Comparison of ENCODE assay signal across 8 cellular contexts in the genomic region with DNA sequence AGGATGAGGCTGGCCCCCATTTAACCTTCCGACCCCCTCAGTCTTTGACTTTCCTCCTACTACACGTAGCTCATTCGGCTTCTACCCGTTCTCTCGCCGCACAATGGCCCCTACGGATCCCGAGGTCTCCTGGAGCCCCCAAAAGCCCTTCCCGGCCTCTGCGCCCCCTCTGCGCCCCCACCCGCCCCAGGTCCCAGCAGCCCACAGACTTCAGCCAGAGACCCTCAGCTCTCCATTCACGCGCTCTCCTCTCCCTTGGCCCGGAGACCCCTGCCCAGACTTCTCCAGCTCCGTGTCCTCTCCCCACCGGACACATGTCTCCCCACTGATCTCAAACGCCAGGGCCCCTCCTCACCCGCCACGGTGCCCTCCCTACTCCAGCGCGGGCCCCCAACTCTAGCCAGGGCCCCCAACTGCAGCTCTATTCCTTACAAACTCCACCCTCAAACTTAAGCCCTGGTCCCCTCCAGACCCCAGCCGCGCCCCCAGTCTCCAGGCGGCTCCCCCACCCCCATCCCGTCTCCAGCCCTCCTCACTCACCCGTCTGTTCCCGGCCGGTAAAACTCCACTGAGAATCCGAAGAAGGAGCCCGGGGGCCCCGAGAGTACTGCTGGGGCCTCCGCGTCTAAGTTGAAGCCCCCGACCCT. TPM values are rescaled to one million over a fixed set of nuclear protein-coding genes. Genes with fewer than 3 reads are reported as not detected.
DNase-seq lines count a peak whose midpoint lies in the region; ATAC-seq and TF ChIP-seq lines count a peak whose summit lies in the region.
"Had no signal": no experiment of that assay in that cellular context is flagged by ENCODE, and none has a peak within 500 bp of the region (broad histone marks: within the 10 kb centered on the region; RNA-seq: fewer than 3 reads in every experiment).

No MANE protein-coding gene starts in this region.

- H3K27me3 ChIP-seq in left lung (no peaks in the 10 kb centered on the region), subcutaneous abdominal adipose tissue (ENCODE audit: control insufficient read depth in 5 of 5, insufficient read depth in 4 of 5, low read length in 5 of 5) (peaks cover 0 to 6% (median 0%) of the 10 kb centered on the region in 5 donors)

- DNase-seq in HuH-7.5 (ENCODE audit: low spot score) (peak; percentile 59), astrocyte of the spinal cord (ENCODE audit: low read depth, low spot score) (no peak), left lung (no peak), epidermal melanocyte (ENCODE audit: insufficient read length, low spot score) (no peak), nucleus accumbens (lab: John Stamatoyannopoulos, UW) (no peak), NOMO-1 treated with dmso at 0.1 percent for 144 hours (lab: John Stamatoyannopoulos, UW; ENCODE audit: unreplicated experiment) (no peak)

- H3K4me3 ChIP-seq in astrocyte of the spinal cord (ENCODE audit: low read depth, low read length) = peak overlapping the region; percentile 94
- peak overlapping the region; percentile 68 to 82 for H3K4me3 ChIP-seq in left lung
- H3K4me3 ChIP-seq in subcutaneous abdominal adipose tissue (ENCODE audit: low read depth in 1 of 5, low read length in 5 of 5) = peak overlapping the region; percentile 74 to 91 (median 85)

- peak overlapping the region; percentile 56 to 88 (median 86) for H3K9ac ChIP-seq in subcutaneous abdominal adipose tissue (ENCODE audit: low read length in 5 of 5)

- H3K36me3 ChIP-seq in left lung (no peaks in the 10 kb centered on the region), subcutaneous abdominal adipose tissue (ENCODE audit: control insufficient read depth in 5 of 5, insufficient read depth in 5 of 5, low read length in 5 of 5) (no peaks in the 10 kb centered on the region)

- TF ChIP-seq CTCF in astrocyte of the spinal cord (IDR thresholded peaks at IDR 0.05; ENCODE audit: low read depth, low read length) (no peak), left lung (IDR thresholded peaks at IDR 0.05) (no peak)

- H3K9me3 ChIP-seq in left lung (no peaks in the 10 kb centered on the region), subcutaneous abdominal adipose tissue (ENCODE audit: control insufficient read depth in 5 of 5, low read length in 5 of 5) (no peaks in the 10 kb centered on the region)

- ATAC-seq in left lung = peak; percentile 2

- H3K27ac ChIP-seq in left lung = peak overlapping the region; percentile 87
- peak overlapping the region; percentile 92 for H3K27ac ChIP-seq in subcutaneous abdominal adipose tissue (ENCODE audit: low read depth, low read length)

- H3K4me1 ChIP-seq in left lung (peaks cover 12 to 83% of the 10 kb centered on the region in 2 donors), subcutaneous abdominal adipose tissue (ENCODE audit: control insufficient read depth in 5 of 5, insufficient read depth in 5 of 5, low read length in 5 of 5) (peaks cover 14 to 64% (median 61%) of the 10 kb centered on the region in 5 donors)

- intact Hi-C loops in left lung (cut with DNase I) = no loop called here

- in situ Hi-C loops in astrocyte of the spinal cord (cut with HindIII; ENCODE audit: low sequenced_read_pairs) = no loop called here

RNA-seq across cellular contexts. Expression of gene ITGA5, which starts 0.5 kb away (rescaled TPM):
- total RNA-seq in left lung = 100 to 1,000 TPM in 1 of 2 donors, 10 to 100 TPM in 1; 76.4 to 142 TPM

RNA-seq across cellular contexts. Expression of gene ZNF385A, which starts 34.0 kb away (rescaled TPM):
- 10 to 100 TPM; 18.1 to 19.0 TPM for total RNA-seq in left lung

RNA-seq across cellular contexts. Expression of gene GPR84, which starts 54.3 kb away (rescaled TPM):
- 10 to 100 TPM in 1 of 2 donors, under 1 TPM in 1; 0.99 to 10.3 TPM for total RNA-seq in left lung
- total RNA-seq: glomerular endothelial cell had no signal

RNA-seq across cellular contexts. Expression of gene GTSF1, which starts 54.8 kb away (rescaled TPM):
- total RNA-seq in left lung = 1 to 10 TPM in 1 of 2 donors, under 1 TPM in 1; 0.47 to 1.4 TPM
- total RNA-seq: glomerular endothelial cell had no signal
